ENCODE assay signal across 9 cellular contexts in genomic region chr20:47438464-47439381, GRCh38.
DNase-seq lines count a peak whose midpoint lies in the region; ATAC-seq and TF ChIP-seq lines count a peak whose summit lies in the region.
"Had no signal": no experiment of that assay in that cellular context is flagged by ENCODE, and none has a peak within 500 bp of the region (broad histone marks: within the 10 kb centered on the region; RNA-seq: fewer than 3 reads in every experiment).

No MANE protein-coding gene starts in this region.

- in situ Hi-C loops in brain microvascular endothelial cell (cut with HindIII; ENCODE audit: low pct_ligation_motif_present, low sequenced_read_pairs) = no loop called here

- H3K27ac ChIP-seq in MM.1S (ENCODE audit: low read length) (no peak overlapping the region), brain microvascular endothelial cell (no peak overlapping the region)

- no peaks in the 10 kb centered on the region for H3K9me3 ChIP-seq in MM.1S (replicated peaks; ENCODE audit: insufficient read depth, low read length)
- H3K9me3 ChIP-seq: MG63 had no signal

- H3K4me2 ChIP-seq in MM.1S (ENCODE audit: low read depth, low read length) = no peak overlapping the region

- no peak for TF ChIP-seq CTCF in MM.1S (IDR thresholded peaks at IDR 0.05; ENCODE audit: low read length)
- TF ChIP-seq CTCF in brain microvascular endothelial cell (IDR thresholded peaks at IDR 0.05; ENCODE audit: low read depth, low read length, missing control alignments) = no peak

- H3K4me1 ChIP-seq in MM.1S (ENCODE audit: low read length) = no peaks in the 10 kb centered on the region

- H3K9ac ChIP-seq in MM.1S (ENCODE audit: low read length) = no peak overlapping the region

- no peaks in the 10 kb centered on the region for H4K20me1 ChIP-seq in MM.1S (ENCODE audit: insufficient read depth, low read length)

- H3K36me3 ChIP-seq in MM.1S (replicated peaks; ENCODE audit: insufficient read depth, low read length) = no peaks in the 10 kb centered on the region
- no peaks in the 10 kb centered on the region for H3K36me3 ChIP-seq in brain microvascular endothelial cell (replicated peaks)
- H3K36me3 ChIP-seq: MG63 had no signal

- H2AFZ ChIP-seq in MM.1S (ENCODE audit: low read length) = peak overlapping the region; percentile 37; the same call in 1 of the 2 replicates

- no peaks in the 10 kb centered on the region for H3K9me2 ChIP-seq in MM.1S (replicated peaks; ENCODE audit: insufficient read depth, low read length)

- H3K79me2 ChIP-seq in MM.1S (ENCODE audit: low read length) = no peaks in the 10 kb centered on the region

- no peaks in the 10 kb centered on the region for H3K27me3 ChIP-seq in MM.1S (replicated peaks; ENCODE audit: insufficient read depth, low read length)
- no peaks in the 10 kb centered on the region for H3K27me3 ChIP-seq in brain microvascular endothelial cell (replicated peaks)
- H3K27me3 ChIP-seq: MG63 had no signal

- peak; percentile 70 for ATAC-seq in GM19351 (IDR thresholded peaks at IDR 0.05; ENCODE audit: unreplicated experiment)
- no peak for ATAC-seq in HG02763 (IDR thresholded peaks at IDR 0.05; ENCODE audit: unreplicated experiment)

- peak; percentile 70 for DNase-seq in A172 (ENCODE audit: low spot score)
- DNase-seq in MM.1S = no peak
- peak; percentile 57 for DNase-seq in germinal center (ENCODE audit: low spot score)
- no peak for DNase-seq in brain microvascular endothelial cell
- no peak for DNase-seq in NCI-H1930 (lab: John Stamatoyannopoulos, UW)
- DNase-seq in NCI-H146 treated with DMSO at 0.1 percent for 48 hours (lab: John Stamatoyannopoulos, UW; ENCODE audit: unreplicated experiment) = no peak
- DNase-seq: MG63 had no signal

- H3K4me3 ChIP-seq in MM.1S (ENCODE audit: low read length) = no peak overlapping the region
- H3K4me3 ChIP-seq in brain microvascular endothelial cell (ENCODE audit: low read depth, low read length) = no peak overlapping the region
- H3K4me3 ChIP-seq: MG63 had no signal

- H3F3A ChIP-seq in MM.1S (ENCODE audit: insufficient read depth, low read length) = no peaks in the 10 kb centered on the region

Comparison
In these comparisons a context has a peak if more than half of its experiments do, and no peak if none do; other contexts are left out.
1. DNase-seq: peak in A172 (single experiment) and germinal center (single experiment); none in MM.1S (single experiment), brain microvascular endothelial cell (single experiment), NCI-H1930 (0 of 2) and NCI-H146 treated with DMSO at 0.1 percent for 48 hours (single experiment).